ENCODE assay signal across 8 cellular contexts in genomic region chr9:105447386-105447813, GRCh38. TPM values are rescaled to one million over a fixed set of nuclear protein-coding genes. Genes with fewer than 3 reads are reported as not detected.
DNase-seq lines count a peak whose midpoint lies in the region; ATAC-seq, FAIRE-seq and TF ChIP-seq lines count a peak whose summit lies in the region.

No MANE protein-coding gene starts in this region.

- DNase-seq in AG09309 (ENCODE audit: low read depth) (no peak), cardiac fibroblast (ENCODE audit: low read depth in 2 of 2) (no peak), RCC 7860 (ENCODE audit: low spot score) (no peak)
- no peak for DNase-seq in Jurkat, Clone E6-1 (ENCODE audit: low read depth, low spot score)

- H3K27ac ChIP-seq in muscle layer of duodenum (ENCODE audit: low read length), result peak overlapping the region; percentile 25

- peak overlapping the region; percentile 71 for H3K4me3 ChIP-seq in AG09309 (ENCODE audit: control insufficient read depth, low read depth, low read length)
- peak overlapping the region; percentile 81 for H3K4me3 ChIP-seq in Jurkat, Clone E6-1 (ENCODE audit: low read length)
- H3K4me3 ChIP-seq in cardiac fibroblast (replicated peaks in 1 of 2; ENCODE audit: low read depth in 2 of 2, low read length in 2 of 2), result peak overlapping the region; percentile 79 to 80
- peak overlapping the region; percentile 88 to 92 for H3K4me3 ChIP-seq in muscle layer of duodenum (ENCODE audit: low read depth in 1 of 2, low read length in 2 of 2)

- ATAC-seq in HG02588 (IDR thresholded peaks at IDR 0.05; ENCODE audit: unreplicated experiment) (no peak), HG03432 (IDR thresholded peaks at IDR 0.05; ENCODE audit: unreplicated experiment) (no peak), GM18870 (IDR thresholded peaks at IDR 0.05; ENCODE audit: unreplicated experiment) (no peak)

- no peaks in the 10 kb centered on the region for H3K9me3 ChIP-seq in muscle layer of duodenum (ENCODE audit: control insufficient read depth in 1 of 2, low read length in 2 of 2)

- H3K27me3 ChIP-seq in muscle layer of duodenum (ENCODE audit: low read depth, low read length), result no peaks in the 10 kb centered on the region

- no peak for FAIRE-seq in RCC 7860 (lab: Jason Lieb, UNC)

- no peaks in the 10 kb centered on the region for H3K36me3 ChIP-seq in muscle layer of duodenum (ENCODE audit: control insufficient read depth in 1 of 2, insufficient read depth in 2 of 2, low read length in 2 of 2)

- peaks cover 0 to 7% of the 10 kb centered on the region in 2 donors for H3K4me1 ChIP-seq in muscle layer of duodenum (ENCODE audit: control insufficient read depth in 1 of 2, insufficient read depth in 2 of 2, low read length in 2 of 2)

- no peak for TF ChIP-seq CTCF in AG09309 (IDR thresholded peaks at IDR 0.05; ENCODE audit: control insufficient read depth, insufficient read depth, low read depth, low read length, missing control alignments)
- TF ChIP-seq CTCF in cardiac fibroblast (IDR thresholded peaks at IDR 0.05; ENCODE audit: low read depth, low read length), result no peak

RNA-seq across cellular contexts. Expression of gene FSD1L, which starts 0.4 kb away (rescaled TPM):
- polyA plus RNA-seq in Jurkat, Clone E6-1 (2012; ENCODE audit: insufficient read depth, insufficient read length), result 4.6 TPM
